Comparison of ENCODE assay signal across 1 cellular context in genomic region chrX:39052751-39053150, GRCh38.
TF ChIP-seq lines count a peak whose summit lies in the region.

No MANE protein-coding gene starts in this region.

TF ChIP-seq in GM23338, 12 proteins besides CTCF, POLR2A, EP300 and RAD21 (continued from another document):
- no peak for TF ChIP-seq ZNF462 (CRISPR knock-in tag; IDR thresholded peaks at IDR 0.05)
